In the genomic region with DNA sequence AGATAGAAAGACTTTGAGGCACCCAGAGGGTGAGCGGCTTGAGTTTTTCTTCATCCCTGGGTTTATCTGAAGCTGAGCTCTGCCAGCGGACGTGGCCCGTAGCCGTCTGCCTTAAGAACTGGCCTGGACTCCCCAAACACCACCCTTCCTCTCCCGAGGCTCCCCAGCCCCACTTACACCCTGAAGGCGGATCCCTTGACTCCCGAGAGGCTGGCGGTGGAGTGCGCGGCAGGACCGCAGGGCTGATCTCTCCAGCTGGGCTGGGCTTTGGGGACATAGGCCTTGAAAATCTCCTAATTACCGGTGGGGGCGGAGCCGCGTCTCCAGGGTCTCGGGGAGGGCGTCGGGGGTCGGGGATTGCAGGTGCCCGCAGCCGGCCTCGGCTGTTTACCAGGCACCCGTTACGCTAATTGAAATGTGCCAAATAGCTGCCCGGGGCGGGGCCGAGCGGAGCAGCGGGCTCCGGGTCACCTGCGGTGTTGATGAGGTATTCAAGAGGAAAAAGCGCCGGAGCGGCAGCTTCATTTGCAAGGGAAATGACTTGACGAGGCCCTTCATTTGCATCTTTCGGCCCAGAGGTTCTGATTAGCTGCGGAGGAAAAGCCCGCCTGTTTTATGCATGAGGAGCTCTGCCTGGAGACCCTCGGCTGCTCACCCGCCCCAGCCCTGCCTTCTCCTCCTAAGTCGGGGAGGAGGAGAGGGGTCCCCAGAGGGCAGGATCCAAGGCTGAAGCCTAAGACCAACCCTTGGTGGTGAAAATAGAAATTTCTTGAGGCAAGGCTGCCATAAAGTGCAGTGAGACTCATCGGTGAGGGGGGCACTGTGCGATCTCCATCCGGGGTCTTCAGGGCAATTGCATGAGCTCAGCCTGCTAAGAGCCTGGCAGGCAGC, we compare ENCODE assay signal across 8 cellular contexts.
DNase-seq lines count a peak whose midpoint lies in the region; ATAC-seq and TF ChIP-seq lines count a peak whose summit lies in the region.

No MANE protein-coding gene starts in this region.

- H3K27ac Mint-ChIP-seq in memory B cell: no peak overlapping the region
- peak overlapping the region; percentile 70 for H3K27ac Mint-ChIP-seq in stimulated activated effector memory CD8-positive, alpha-beta T cell treated with anti-CD3 and anti-CD28 coated beads, Interleukin-12 subunit alpha, Interleukin-12 subunit beta, amount 100 ng/mL, for 72 hours

- H3K4me3 ChIP-seq in SJCRH30: peak overlapping the region; percentile 49
- peak overlapping the region; percentile 27 for H3K4me3 ChIP-seq in astrocyte of the cerebellum (ENCODE audit: low read depth, low read length)

- in situ Hi-C loops in astrocyte of the cerebellum (cut with HindIII; ENCODE audit: low sequenced_read_pairs): no loop called here

- peaks cover 11% of the 10 kb centered on the region for H3K4me1 Mint-ChIP-seq in memory B cell
- peaks cover 18% of the 10 kb centered on the region for H3K4me1 Mint-ChIP-seq in stimulated activated effector memory CD8-positive, alpha-beta T cell treated with anti-CD3 and anti-CD28 coated beads, Interleukin-12 subunit alpha, Interleukin-12 subunit beta, amount 100 ng/mL, for 72 hours

- peaks cover 2% of the 10 kb centered on the region for H3K9me3 Mint-ChIP-seq in memory B cell
- H3K9me3 Mint-ChIP-seq in stimulated activated effector memory CD8-positive, alpha-beta T cell treated with anti-CD3 and anti-CD28 coated beads, Interleukin-12 subunit alpha, Interleukin-12 subunit beta, amount 100 ng/mL, for 72 hours: no peaks in the 10 kb centered on the region

- no peaks in the 10 kb centered on the region for H3K36me3 ChIP-seq in SJCRH30

- H3K36me3 Mint-ChIP-seq in memory B cell: no peaks in the 10 kb centered on the region
- no peaks in the 10 kb centered on the region for H3K36me3 Mint-ChIP-seq in stimulated activated effector memory CD8-positive, alpha-beta T cell treated with anti-CD3 and anti-CD28 coated beads, Interleukin-12 subunit alpha, Interleukin-12 subunit beta, amount 100 ng/mL, for 72 hours

- TF ChIP-seq CTCF in astrocyte of the cerebellum (IDR thresholded peaks at IDR 0.05; ENCODE audit: low read depth, low read length, missing control alignments): no peak

- DNase-seq in activated T-cell treated with anti-CD3 and anti-CD28 coated beads for 1 hour (ENCODE audit: low read depth) (peak; percentile 33), activated T-cell treated with anti-CD3 and anti-CD28 coated beads for 4 hours (no peak), SJCRH30 (peak; percentile 29 to 74), astrocyte of the cerebellum (ENCODE audit: low read depth) (peak; percentile 6), memory B cell (ENCODE audit: low spot score in 2 of 2) (peak; percentile 63 to 67), HUDEP-2 (lab: John Stamatoyannopoulos, UW; ENCODE audit: unreplicated experiment in 76 of 76) (no peak)
- peak; percentile 10 to 56 for DNase-seq in stimulated activated effector memory CD8-positive, alpha-beta T cell treated with anti-CD3 and anti-CD28 coated beads, Interleukin-12 subunit alpha, Interleukin-12 subunit beta, amount 100 ng/mL, for 72 hours (ENCODE audit: low spot score in 2 of 2)

- peak overlapping the region; percentile 75 for H3K4me3 Mint-ChIP-seq in memory B cell
- H3K4me3 Mint-ChIP-seq in stimulated activated effector memory CD8-positive, alpha-beta T cell treated with anti-CD3 and anti-CD28 coated beads, Interleukin-12 subunit alpha, Interleukin-12 subunit beta, amount 100 ng/mL, for 72 hours: peak overlapping the region; percentile 59

- peaks cover 16% of the 10 kb centered on the region for H3K27me3 Mint-ChIP-seq in memory B cell

- peak; percentile 94 for ATAC-seq in memory B cell (ENCODE audit: low read depth)
- ATAC-seq in stimulated activated effector memory CD8-positive, alpha-beta T cell treated with anti-CD3 and anti-CD28 coated beads, Interleukin-12 subunit alpha, Interleukin-12 subunit beta, amount 100 ng/mL, for 72 hours: peak; percentile 84
- ATAC-seq in HG03097 (IDR thresholded peaks at IDR 0.05; ENCODE audit: low FRiP score, unreplicated experiment): no peak

- peaks cover 69% of the 10 kb centered on the region for H3K27me3 ChIP-seq in SJCRH30

- H3K27ac ChIP-seq in SJCRH30: no peak overlapping the region

- no peaks in the 10 kb centered on the region for H3K9me3 ChIP-seq in SJCRH30 (replicated peaks)

- H3K4me1 ChIP-seq in SJCRH30: 0 out of 2 replicates have a peak, but pooled peaks cover 3% of the 10 kb centered on the region

Comparison
In these comparisons a context has a peak if more than half of its experiments do, and no peak if none do; other contexts are left out.
1. DNase-seq: peak in activated T-cell treated with anti-CD3 and anti-CD28 coated beads for 1 hour (single experiment), SJCRH30 (2 of 2), astrocyte of the cerebellum (single experiment), memory B cell (2 of 2) and stimulated activated effector memory CD8-positive, alpha-beta T cell treated with anti-CD3 and anti-CD28 coated beads, Interleukin-12 subunit alpha, Interleukin-12 subunit beta, amount 100 ng/mL, for 72 hours (2 of 2); none in activated T-cell treated with anti-CD3 and anti-CD28 coated beads for 4 hours (single experiment) and HUDEP-2 (0 of 76).